Comparison of ENCODE assay signal across 20 cellular contexts in genomic region chr4:158446106-158446505, GRCh38.
DNase-seq lines count a peak whose midpoint lies in the region; ATAC-seq and TF ChIP-seq lines count a peak whose summit lies in the region.
"Had no signal": no experiment of that assay in that cellular context is flagged by ENCODE, and none has a peak within 500 bp of the region (broad histone marks: within the 10 kb centered on the region; RNA-seq: fewer than 3 reads in every experiment).

No MANE protein-coding gene starts in this region.

- H3K27ac Mint-ChIP-seq in neural crest cell (ENCODE audit: unreplicated experiment), result peak overlapping the region; percentile 8
- H3K27ac Mint-ChIP-seq: activated CD4-positive, alpha-beta T cell treated with anti-CD3 and anti-CD28 coated beads, Interleukin-2, amount 10 ng/mL, durations not matched to agents 7 days and 5 days; activated naive CD4-positive, alpha-beta T cell treated with anti-CD3 and anti-CD28 coated beads, Interleukin-2, amount 50 U/mL, for 72 hours; activated T-cell treated with anti-CD3 and anti-CD28 coated beads, Interleukin-2, amount 50 U/mL, for 24 hours; CD4-positive, CD25-positive, alpha-beta regulatory T cell; effector memory CD8-positive, alpha-beta T cell; immature natural killer cell had no signal

- no peaks in the 10 kb centered on the region for H3K9me3 Mint-ChIP-seq in neural crest cell
- H3K9me3 Mint-ChIP-seq: activated CD4-positive, alpha-beta T cell treated with anti-CD3 and anti-CD28 coated beads, Interleukin-2, amount 10 ng/mL, durations not matched to agents 7 days and 5 days; activated naive CD4-positive, alpha-beta T cell treated with anti-CD3 and anti-CD28 coated beads, Interleukin-2, amount 50 U/mL, for 72 hours had no signal

- H3K27me3 Mint-ChIP-seq in neural crest cell (ENCODE audit: low read depth), result peaks cover 4% of the 10 kb centered on the region
- H3K27me3 Mint-ChIP-seq: activated CD4-positive, alpha-beta T cell treated with anti-CD3 and anti-CD28 coated beads, Interleukin-2, amount 10 ng/mL, durations not matched to agents 7 days and 5 days; activated T-cell treated with anti-CD3 and anti-CD28 coated beads, Interleukin-2, amount 50 U/mL, for 24 hours; CD4-positive, CD25-positive, alpha-beta regulatory T cell; effector memory CD8-positive, alpha-beta T cell had no signal

- ATAC-seq in HG03039 (IDR thresholded peaks at IDR 0.05; ENCODE audit: unreplicated experiment), result no peak
- ATAC-seq: activated naive CD4-positive, alpha-beta T cell treated with anti-CD3 and anti-CD28 coated beads, Interleukin-2, amount 50 U/mL, for 72 hours; effector memory CD8-positive, alpha-beta T cell; right lobe of liver had no signal

- H3K36me3 Mint-ChIP-seq in neural crest cell (ENCODE audit: low read depth), result no peaks in the 10 kb centered on the region
- H3K36me3 Mint-ChIP-seq: activated naive CD4-positive, alpha-beta T cell treated with anti-CD3 and anti-CD28 coated beads, Interleukin-2, amount 50 U/mL, for 72 hours; CD4-positive, CD25-positive, alpha-beta regulatory T cell; immature natural killer cell had no signal

- no peak overlapping the region for H3K4me3 Mint-ChIP-seq in neural crest cell
- H3K4me3 Mint-ChIP-seq: activated CD4-positive, alpha-beta T cell treated with anti-CD3 and anti-CD28 coated beads, Interleukin-2, amount 10 ng/mL, durations not matched to agents 7 days and 5 days; activated T-cell treated with anti-CD3 and anti-CD28 coated beads, Interleukin-2, amount 50 U/mL, for 24 hours; CD4-positive, CD25-positive, alpha-beta regulatory T cell; effector memory CD8-positive, alpha-beta T cell; immature natural killer cell had no signal

- TF ChIP-seq CTCF in AG09319 (IDR thresholded peaks at IDR 0.05; ENCODE audit: low read depth, low read length), result no peak
- TF ChIP-seq CTCF in neural crest cell (conservative IDR thresholded peaks at IDR 0.05), result no peak

- DNase-seq in AG09319 (ENCODE audit: extremely low read depth, low read depth), result peak; percentile 92
- peak; percentile 4 for DNase-seq in HS-27A (ENCODE audit: low read depth)
- peak; percentile 74 for DNase-seq in dedifferentiated amniotic fluid mesenchymal stem cell (ENCODE audit: extremely low spot score)
- no peak for DNase-seq in neural crest cell (ENCODE audit: low read depth, low spot score)
- no peak for DNase-seq in iPS-NIHi7 (ENCODE audit: extremely low spot score)
- no peak for DNase-seq in NCI-H2196 (lab: John Stamatoyannopoulos, UW; ENCODE audit: unreplicated experiment)
- no peak for DNase-seq in CD1c-positive myeloid dendritic cell (ENCODE audit: extremely low spot score)
- DNase-seq: activated CD4-positive, alpha-beta T cell treated with anti-CD3 and anti-CD28 coated beads, Interleukin-2, amount 10 ng/mL, durations not matched to agents 7 days and 5 days; activated T-cell treated with anti-CD3 and anti-CD28 coated beads, Interleukin-2, amount 50 U/mL, for 24 hours; CD4-positive, CD25-positive, alpha-beta regulatory T cell; central memory CD4-positive, alpha-beta T cell; DMS53; effector memory CD8-positive, alpha-beta T cell; immature natural killer cell; NCI-H2081 treated with DMSO at 0.1 percent for 48 hours; NCI-H82; right lobe of liver; stimulated activated CD4-positive, alpha-beta T cell treated with anti-CD3 and anti-CD28 coated beads, Interleukin-4, amount 100 ng/mL, for 1 hour had no signal

- no peaks in the 10 kb centered on the region for H3K4me1 Mint-ChIP-seq in neural crest cell
- H3K4me1 Mint-ChIP-seq: activated CD4-positive, alpha-beta T cell treated with anti-CD3 and anti-CD28 coated beads, Interleukin-2, amount 10 ng/mL, durations not matched to agents 7 days and 5 days; CD4-positive, CD25-positive, alpha-beta regulatory T cell; immature natural killer cell had no signal

Comparison
In these comparisons a context has a peak if more than half of its experiments do, and no peak if none do; other contexts are left out.
1. DNase-seq: peak in AG09319 (single experiment), HS-27A (single experiment) and dedifferentiated amniotic fluid mesenchymal stem cell (single experiment); none in neural crest cell (single experiment), iPS-NIHi7 (single experiment), NCI-H2196 (single experiment) and CD1c-positive myeloid dendritic cell (single experiment).